Comparison of ENCODE assay signal across 1 cellular context in genomic region chr12:49716546-49716945, GRCh38.
TF ChIP-seq lines count a peak whose summit lies in the region.

No MANE protein-coding gene starts in this region.

TF ChIP-seq in IMR-90, 13 proteins besides CTCF, POLR2A, EP300 and RAD21:
- TF ChIP-seq CEBPB (IDR thresholded peaks at IDR 0.05; ENCODE audit: low read depth, low read length) = no peak
- no peak for TF ChIP-seq MXI1 (IDR thresholded peaks at IDR 0.05; ENCODE audit: borderline replicate concordance, low read depth, low read length)
- no peak for TF ChIP-seq NFE2L2 (IDR thresholded peaks at IDR 0.05; ENCODE audit: low read depth, low read length)
- no peak for TF ChIP-seq MAZ (IDR thresholded peaks at IDR 0.05; ENCODE audit: borderline replicate concordance, low read depth, low read length)
- no peak for TF ChIP-seq RFX5 (IDR thresholded peaks at IDR 0.05; ENCODE audit: low read depth, low read length)
- TF ChIP-seq BHLHE40 (IDR thresholded peaks at IDR 0.05; ENCODE audit: low read depth, low read length) = no peak
- no peak for TF ChIP-seq CHD1 (IDR thresholded peaks at IDR 0.05; ENCODE audit: low read depth, low read length)
- no peak for TF ChIP-seq USF2 (IDR thresholded peaks at IDR 0.05; ENCODE audit: low read depth, low read length)
- TF ChIP-seq SMC3 (IDR thresholded peaks at IDR 0.05; ENCODE audit: low read depth, low read length) = no peak
- no peak for TF ChIP-seq MAFK (IDR thresholded peaks at IDR 0.05; ENCODE audit: low read depth, low read length)
- TF ChIP-seq RCOR1 (IDR thresholded peaks at IDR 0.05; ENCODE audit: insufficient replicate concordance, low read length) = no peak
- TF ChIP-seq ELK1 (IDR thresholded peaks at IDR 0.05; ENCODE audit: borderline replicate concordance, low read depth, low read length) = no peak
